16 cellular contexts compared by ENCODE assay signal in the genomic region with DNA sequence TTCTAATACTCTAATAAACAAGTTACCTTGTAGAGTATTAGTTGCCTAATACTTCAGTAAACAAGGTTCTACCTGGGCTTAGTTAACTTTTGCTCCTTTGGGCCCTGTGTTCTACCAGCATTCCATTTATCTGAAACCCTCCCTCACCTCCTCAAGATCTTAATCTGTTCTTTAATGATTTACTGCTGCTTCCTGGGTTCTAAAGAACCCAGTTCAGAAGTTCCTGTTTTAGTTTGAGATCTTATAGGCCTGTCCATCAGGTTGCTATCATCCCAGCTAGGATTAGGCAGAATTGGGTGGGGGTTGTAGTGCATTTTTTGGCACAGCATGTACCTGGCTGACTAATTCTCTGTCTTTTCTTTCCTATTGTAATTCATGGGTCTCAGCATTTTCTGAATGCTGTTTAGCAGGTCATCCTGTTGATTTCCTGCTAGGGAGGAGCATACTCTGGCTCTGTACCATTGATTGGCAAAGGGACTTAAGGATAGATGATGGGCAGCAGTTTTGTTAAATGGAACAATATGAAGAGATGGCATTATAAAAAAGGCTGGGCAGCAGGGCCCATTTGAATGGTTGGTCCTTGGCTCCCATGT. TPM values are rescaled to one million over a fixed set of nuclear protein-coding genes. Genes with fewer than 3 reads are reported as not detected.
DNase-seq lines count a peak whose midpoint lies in the region; ATAC-seq and TF ChIP-seq lines count a peak whose summit lies in the region.
"Had no signal": no experiment of that assay in that cellular context is flagged by ENCODE, and none has a peak within 500 bp of the region (broad histone marks: within the 10 kb centered on the region; RNA-seq: fewer than 3 reads in every experiment).

No MANE protein-coding gene starts in this region.

- no peak overlapping the region for H4K8ac ChIP-seq in mesendoderm (ENCODE audit: low read depth, low read length)

- no peak overlapping the region for H3K18ac ChIP-seq in mesendoderm (ENCODE audit: low read length)

- H3K27ac ChIP-seq in VCaP: peak overlapping the region; percentile 3; the same call in 1 of the 2 replicates
- H3K27ac ChIP-seq in epithelial cell of prostate: peak overlapping the region; percentile 21
- H3K27ac ChIP-seq in mesendoderm (ENCODE audit: low read depth, low read length): no peak overlapping the region
- H3K27ac ChIP-seq: SJSA1 had no signal

- H3K4ac ChIP-seq in mesendoderm (ENCODE audit: low read depth, low read length): no peak overlapping the region

- H2AK5ac ChIP-seq in mesendoderm (ENCODE audit: low read length): no peak overlapping the region

- intact Hi-C loops in sciatic nerve (cut with DNase I): no loop called here

- H3K4me2 ChIP-seq in mesendoderm (ENCODE audit: low read length): no peak overlapping the region

- H3K23ac ChIP-seq in mesendoderm (ENCODE audit: low read length): no peak overlapping the region

- no peak overlapping the region for H4K5ac ChIP-seq in mesendoderm (ENCODE audit: low read length)

- H2BK120ac ChIP-seq in mesendoderm (ENCODE audit: low read depth, low read length): no peak overlapping the region

- H2BK5ac ChIP-seq in mesendoderm (ENCODE audit: low read length): no peak overlapping the region

- H3K79me2 ChIP-seq in mesendoderm (ENCODE audit: control insufficient read depth, insufficient read depth, low read length): no peaks in the 10 kb centered on the region

- DNase-seq in HT-29 (ENCODE audit: low spot score) (peak; percentile 70), epithelial cell of prostate (ENCODE audit: low read depth, low spot score) (peak; percentile 41), mesendoderm (peak; percentile 26), sciatic nerve (ENCODE audit: low spot score) (no peak)
- DNase-seq in stimulated activated CD4-positive, alpha-beta T cell treated with anti-CD3 and anti-CD28 coated beads, Interleukin-15, amount 100 ng/mL, for 24 hours: no peak
- DNase-seq: BE2C; CD4-positive, alpha-beta memory T cell; DMS79 treated with DMSO at 0.1 percent for 48 hours; GDM1; H7; NCI-H1436; NCI-H2081; NCI-H510A treated with DMSO at 0.1 percent for 48 hours had no signal

- H3K56ac ChIP-seq in mesendoderm (ENCODE audit: low read length): no peak overlapping the region

- no peak for TF ChIP-seq CTCF in VCaP (conservative IDR thresholded peaks at IDR 0.05)

- no peaks in the 10 kb centered on the region for H3K36me3 ChIP-seq in mesendoderm (ENCODE audit: control insufficient read depth, insufficient read depth, low read length)
- H3K36me3 ChIP-seq: BE2C, SJSA1 had no signal

- H3K79me1 ChIP-seq in mesendoderm (ENCODE audit: low read length): no peaks in the 10 kb centered on the region

- no peaks in the 10 kb centered on the region for H3K4me1 ChIP-seq in mesendoderm (ENCODE audit: control insufficient read depth, low read depth, low read length)
- H3K4me1 ChIP-seq: BE2C, SJSA1 had no signal

- no peak for ATAC-seq in sciatic nerve
- ATAC-seq in HG03039 (IDR thresholded peaks at IDR 0.05; ENCODE audit: unreplicated experiment): no peak

- H2BK15ac ChIP-seq in mesendoderm (replicated peaks; ENCODE audit: low read depth): no peak overlapping the region

- H3K9ac ChIP-seq in mesendoderm (ENCODE audit: low read length): no peak overlapping the region

- no peak overlapping the region for H3K4me3 ChIP-seq in mesendoderm (ENCODE audit: low read length)
- H3K4me3 ChIP-seq: SJSA1 had no signal

- no peaks in the 10 kb centered on the region for H3K27me3 ChIP-seq in mesendoderm (ENCODE audit: insufficient read depth, low read length, poor library complexity)
- H3K27me3 ChIP-seq: BE2C, SJSA1 had no signal

RNA-seq across cellular contexts. Expression of a gene that starts 53.7 kb away (rescaled TPM):
- total RNA-seq in HT-29 (2014; rRNA removed; shearing (Covaris generic)): 104 and 140 TPM in 2 replicates
- 53.9 TPM for polyA plus RNA-seq in mesendoderm (2013, experiment 1 of 2)
- polyA plus RNA-seq in mesendoderm (2013, experiment 2 of 2): 52.4 TPM
- total RNA-seq in sciatic nerve: 87.4 TPM

Comparison
In these comparisons a context has a peak if more than half of its experiments do, and no peak if none do; other contexts are left out.
1. DNase-seq: peak in HT-29 (single experiment), epithelial cell of prostate (single experiment) and mesendoderm (single experiment); none in sciatic nerve (single experiment) and stimulated activated CD4-positive, alpha-beta T cell treated with anti-CD3 and anti-CD28 coated beads, Interleukin-15, amount 100 ng/mL, for 24 hours (single experiment).